18 cellular contexts compared by ENCODE assay signal in genomic region chr12:89327477-89328094, GRCh38.
"Had no signal": no experiment of that assay in that cellular context is flagged by ENCODE, and none has a peak within 500 bp of the region (broad histone marks: within the 10 kb centered on the region; RNA-seq: fewer than 3 reads in every experiment).

No MANE protein-coding gene starts in this region.

- H3K79me2 ChIP-seq: hepatocyte had no signal

- H3K27me3 Mint-ChIP-seq: activated CD4-positive, alpha-beta memory T cell treated with anti-CD3 and anti-CD28 coated beads, Interleukin-2, amount 10 ng/mL, durations not matched to agents 7 days and 5 days had no signal

- H3K27me3 ChIP-seq: brain microvascular endothelial cell, hepatocyte, ovary had no signal

- H3K9me3 ChIP-seq: mucosa of descending colon, ovary had no signal

- H3K36me3 ChIP-seq: brain microvascular endothelial cell, ovary had no signal

- H3K36me3 Mint-ChIP-seq: stimulated activated effector memory CD8-positive, alpha-beta T cell treated with anti-CD3 and anti-CD28 coated beads, Interleukin-12 subunit alpha, Interleukin-12 subunit beta, amount 100 ng/mL, for 72 hours had no signal

- H3K27ac ChIP-seq: brain microvascular endothelial cell, hepatocyte, ovary had no signal

- H3K4me3 Mint-ChIP-seq: activated CD4-positive, alpha-beta memory T cell treated with anti-CD3 and anti-CD28 coated beads, Interleukin-2, amount 10 ng/mL, durations not matched to agents 7 days and 5 days; activated naive CD8-positive, alpha-beta T cell treated with anti-CD3 and anti-CD28 coated beads for 36 hours; dendritic cell treated with granulocyte-macrophage colony-stimulating factor and Interleukin-4, amounts not matched to agents 40 ng/mL and 50 ng/mL, for 4 days; endodermal cell; naive thymus-derived CD8-positive, alpha-beta T cell; stimulated activated effector memory CD8-positive, alpha-beta T cell treated with anti-CD3 and anti-CD28 coated beads, Interleukin-12 subunit alpha, Interleukin-12 subunit beta, amount 100 ng/mL, for 72 hours; T-helper 1 cell treated with Interleukin-12 subunit alpha and Interleukin-12 subunit beta and Interleukin-4 antibody, amounts not matched to agents 30 μg/mL and 1 μg/mL, for 36 hours had no signal

- ATAC-seq: mucosa of descending colon; naive thymus-derived CD8-positive, alpha-beta T cell; SK-N-SH treated with all-trans-retinoic acid at 6 μM for 48 hours; stimulated activated effector memory CD8-positive, alpha-beta T cell treated with anti-CD3 and anti-CD28 coated beads, Interleukin-12 subunit alpha, Interleukin-12 subunit beta, amount 100 ng/mL, for 72 hours had no signal

- DNase-seq: activated CD4-positive, alpha-beta memory T cell treated with anti-CD3 and anti-CD28 coated beads, Interleukin-2, amount 10 ng/mL, durations not matched to agents 7 days and 5 days; activated gamma-delta T cell treated with Interleukin-2 at 50 U/mL for 16 hours; activated naive CD8-positive, alpha-beta T cell treated with anti-CD3 and anti-CD28 coated beads for 36 hours; activated T-cell treated with anti-CD3 and anti-CD28 coated beads, Interleukin-2, amount 50 U/mL, for 48 hours; brain microvascular endothelial cell; cerebellar nuclear complex; endodermal cell; erythroblast; mucosa of descending colon; naive thymus-derived CD8-positive, alpha-beta T cell; ovary; small intestine had no signal

- H3K27ac Mint-ChIP-seq: activated CD4-positive, alpha-beta memory T cell treated with anti-CD3 and anti-CD28 coated beads, Interleukin-2, amount 10 ng/mL, durations not matched to agents 7 days and 5 days; activated naive CD8-positive, alpha-beta T cell treated with anti-CD3 and anti-CD28 coated beads for 36 hours; dendritic cell treated with granulocyte-macrophage colony-stimulating factor and Interleukin-4, amounts not matched to agents 40 ng/mL and 50 ng/mL, for 4 days; endodermal cell; naive thymus-derived CD8-positive, alpha-beta T cell; stimulated activated effector memory CD8-positive, alpha-beta T cell treated with anti-CD3 and anti-CD28 coated beads, Interleukin-12 subunit alpha, Interleukin-12 subunit beta, amount 100 ng/mL, for 72 hours; T-helper 1 cell treated with Interleukin-12 subunit alpha and Interleukin-12 subunit beta and Interleukin-4 antibody, amounts not matched to agents 30 μg/mL and 1 μg/mL, for 36 hours had no signal

- H3K4me2 ChIP-seq: hepatocyte had no signal

- H2AFZ ChIP-seq: hepatocyte had no signal

- H3K4me3 ChIP-seq: hepatocyte, lung, mucosa of descending colon, ovary had no signal
